Comparison of ENCODE assay signal across 8 cellular contexts in genomic region chr1:162023547-162024501, GRCh38. TPM values are rescaled to one million over a fixed set of nuclear protein-coding genes. Genes with fewer than 3 reads are reported as not detected.
DNase-seq lines count a peak whose midpoint lies in the region; ATAC-seq and TF ChIP-seq lines count a peak whose summit lies in the region.

Gene OLFML2B (minus strand): TSS chr1:162023869. CDS start chr1:162023430, 439 bp downstream.

- TF ChIP-seq CTCF in liver (IDR thresholded peaks at IDR 0.05; ENCODE audit: low read depth, low read length, missing input control), result peak; percentile 23

- no peaks in the 10 kb centered on the region for H3K36me3 Mint-ChIP-seq in activated CD4-positive, alpha-beta T cell treated with anti-CD3 and anti-CD28 coated beads, Interleukin-2, amount 10 ng/mL, durations not matched to agents 7 days and 5 days (ENCODE audit: low read depth)

- CTCF ChIA-PET in HEK293T (lab: Yijun Ruan, JAX), result interaction anchor here (0.7 to 1.2 kb wide), 4 partner anchors 13 to 32 kb away, joined by 3 to 9 read pairs (median 3); no protein-coding TSS in a partner anchor
- CTCF ChIA-PET in activated CD4-positive, alpha-beta T cell treated with anti-CD3 and anti-CD28 coated beads, Interleukin-2, amount 10 ng/mL, durations not matched to agents 7 days and 5 days (lab: Charles Lee), result interaction anchor here (0.6 to 2.1 kb wide), 5 partner anchors 13 to 492 kb away, joined by 3 to 11 read pairs (median 3); partner anchors contain the start of gene DUSP12

- peak within 1 kb of the TSS; percentile 82 for H3K4me3 Mint-ChIP-seq in activated CD4-positive, alpha-beta T cell treated with anti-CD3 and anti-CD28 coated beads, Interleukin-2, amount 10 ng/mL, durations not matched to agents 7 days and 5 days

- no peak for ATAC-seq in HG02973 (IDR thresholded peaks at IDR 0.05; ENCODE audit: unreplicated experiment)

- peaks cover 3 to 17% (median 14%) of the 10 kb centered on the region in 4 donors for H3K4me1 ChIP-seq in liver (ENCODE audit: control insufficient read depth in 4 of 4, insufficient read depth in 4 of 4, low read length in 3 of 4)

- peaks cover 48% of the 10 kb centered on the region for H3K27me3 Mint-ChIP-seq in activated CD4-positive, alpha-beta T cell treated with anti-CD3 and anti-CD28 coated beads, Interleukin-2, amount 10 ng/mL, durations not matched to agents 7 days and 5 days

- H3K9me3 ChIP-seq in liver (ENCODE audit: control insufficient read depth in 4 of 4, low read length in 3 of 4), result peaks cover 0 to 3% (median 0%) of the 10 kb centered on the region in 4 donors

- H3K4me3 ChIP-seq in liver (ENCODE audit: low read depth in 1 of 3, low read length in 3 of 3), result peak within 1 kb of the TSS; percentile 53 to 67 (median 62)

- H3K9me3 Mint-ChIP-seq in activated CD4-positive, alpha-beta T cell treated with anti-CD3 and anti-CD28 coated beads, Interleukin-2, amount 10 ng/mL, durations not matched to agents 7 days and 5 days, result no peaks in the 10 kb centered on the region

- DNase-seq in DMS53 treated with DMSO at 0.1 percent for 48 hours (lab: John Stamatoyannopoulos, UW; ENCODE audit: unreplicated experiment) (peak; percentile 50), HEK293T (ENCODE audit: extremely low spot score) (peak; percentile 82), NCI-H2227 treated with DMSO at 0.1 percent for 48 hours (lab: John Stamatoyannopoulos, UW) (peak; percentile 73), ecto neural progenitor cell (ENCODE audit: low spot score) (peak; percentile 86)
- peak; percentile 59 for DNase-seq in activated CD4-positive, alpha-beta T cell treated with anti-CD3 and anti-CD28 coated beads, Interleukin-2, amount 10 ng/mL, durations not matched to agents 7 days and 5 days
- DNase-seq in stimulated activated CD4-positive, alpha-beta T cell treated with anti-CD3 and anti-CD28 coated beads, Interleukin-4, amount 100 ng/mL, for 24 hours, result peak; percentile 47

- H3K27ac Mint-ChIP-seq in activated CD4-positive, alpha-beta T cell treated with anti-CD3 and anti-CD28 coated beads, Interleukin-2, amount 10 ng/mL, durations not matched to agents 7 days and 5 days, result no peak within 1 kb of the TSS

- no peak within 1 kb of the TSS for H3K9ac ChIP-seq in liver (ENCODE audit: low read depth in 1 of 2, low read length in 2 of 2)

- peaks cover 12% of the 10 kb centered on the region for H3K4me1 Mint-ChIP-seq in activated CD4-positive, alpha-beta T cell treated with anti-CD3 and anti-CD28 coated beads, Interleukin-2, amount 10 ng/mL, durations not matched to agents 7 days and 5 days

- TF ChIP-seq RAD21 in liver (IDR thresholded peaks at IDR 0.05), result peak; percentile 66 to 70

- no peak within 1 kb of the TSS for H3K27ac ChIP-seq in liver (ENCODE audit: low read depth in 1 of 2, low read length in 2 of 2)

- H3K27me3 ChIP-seq in liver (ENCODE audit: control insufficient read depth in 4 of 4, insufficient read depth in 4 of 4, low read length in 3 of 4), result peaks cover 0 to 6% (median 2%) of the 10 kb centered on the region in 4 donors

- WGBS in liver, result 1% methylated on average over 85 of the region's 85 CpGs

- POLR2A ChIA-PET in HEK293T (lab: Yijun Ruan, JAX), result interaction anchor here (0.8 kb wide), 1 partner anchor 13 kb away, joined by 3 read pairs; no protein-coding TSS in a partner anchor
- POLR2A ChIA-PET in activated CD4-positive, alpha-beta T cell treated with anti-CD3 and anti-CD28 coated beads, Interleukin-2, amount 10 ng/mL, durations not matched to agents 7 days and 5 days (lab: Charles Lee), result no interaction called here

- no peaks in the 10 kb centered on the region for H3K36me3 ChIP-seq in liver (ENCODE audit: control insufficient read depth in 4 of 4, insufficient read depth in 3 of 4, low read depth in 1 of 4, low read length in 3 of 4)

TF ChIP-seq in HEK293T, 16 proteins besides CTCF, POLR2A, EP300 and RAD21:
- TF ChIP-seq SUZ12 (IDR thresholded peaks at IDR 0.05), result no peak
- TF ChIP-seq TARDBP (IDR thresholded peaks at IDR 0.05), result no peak
- TF ChIP-seq FOXA1 (IDR thresholded peaks at IDR 0.05), result no peak
- TF ChIP-seq SP1 (IDR thresholded peaks at IDR 0.05), result no peak
- TF ChIP-seq ARNT (IDR thresholded peaks at IDR 0.05), result no peak
- no peak for TF ChIP-seq CTBP1 (IDR thresholded peaks at IDR 0.05; ENCODE audit: borderline replicate concordance)
- TF ChIP-seq PKNOX1 (IDR thresholded peaks at IDR 0.05), result no peak
- TF ChIP-seq ELF4 (IDR thresholded peaks at IDR 0.05), result no peak

TF ChIP-seq in liver, 16 proteins besides CTCF, POLR2A, EP300 and RAD21:
- no peak for TF ChIP-seq FOXA1 (IDR thresholded peaks at IDR 0.05)
- TF ChIP-seq FOXA2 (IDR thresholded peaks at IDR 0.05), result no peak
- TF ChIP-seq NR2F2 (IDR thresholded peaks at IDR 0.05), result no peak
- TF ChIP-seq ZBTB33 (IDR thresholded peaks at IDR 0.05), result no peak
- no peak for TF ChIP-seq HNF4G (IDR thresholded peaks at IDR 0.05)

RNA-seq across cellular contexts. Expression of gene OLFML2B, which starts in this region (rescaled TPM):
- total RNA-seq in activated CD4-positive, alpha-beta T cell treated with anti-CD3 and anti-CD28 coated beads, Interleukin-2, amount 10 ng/mL, durations not matched to agents 7 days and 5 days, result not detected
- total RNA-seq in liver, result under 1 TPM; 0.65 to 0.84 TPM
- under 1 TPM; 0.54 to 0.82 TPM for polyA plus RNA-seq in liver

Comparison
In these comparisons a context has a peak if more than half of its experiments do, and no peak if none do; other contexts are left out.
1. Peak in DNase-seq in activated CD4-positive, alpha-beta T cell treated with anti-CD3 and anti-CD28 coated beads, Interleukin-2, amount 10 ng/mL, durations not matched to agents 7 days and 5 days; RNA of the gene not detected or under 1 TPM.